In the genomic region with DNA sequence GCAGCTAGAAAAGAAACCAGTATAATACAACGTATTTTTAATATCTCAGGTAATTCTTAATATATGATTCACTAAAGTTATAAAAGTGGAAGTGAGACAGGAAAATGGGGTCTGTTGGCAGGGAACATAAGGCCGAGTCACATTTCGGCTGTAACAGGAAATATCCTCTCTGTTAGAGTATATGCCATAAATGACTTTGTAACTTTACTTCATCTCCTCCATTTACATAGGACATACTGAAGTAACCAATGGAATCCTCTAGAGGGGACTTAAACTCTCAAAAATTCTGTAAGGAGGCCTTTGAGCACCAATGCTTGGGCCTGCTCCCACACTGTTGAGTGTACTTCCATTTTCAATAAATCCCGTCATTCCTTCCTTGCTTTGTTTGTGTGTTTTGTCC, we compare ENCODE assay signal across 1 cellular context.
TF ChIP-seq lines count a peak whose summit lies in the region.

No MANE protein-coding gene starts in this region.

TF ChIP-seq in WTC11, 78 proteins besides CTCF, POLR2A, EP300 and RAD21 (continued from another document):
- TF ChIP-seq, protein P1, sequence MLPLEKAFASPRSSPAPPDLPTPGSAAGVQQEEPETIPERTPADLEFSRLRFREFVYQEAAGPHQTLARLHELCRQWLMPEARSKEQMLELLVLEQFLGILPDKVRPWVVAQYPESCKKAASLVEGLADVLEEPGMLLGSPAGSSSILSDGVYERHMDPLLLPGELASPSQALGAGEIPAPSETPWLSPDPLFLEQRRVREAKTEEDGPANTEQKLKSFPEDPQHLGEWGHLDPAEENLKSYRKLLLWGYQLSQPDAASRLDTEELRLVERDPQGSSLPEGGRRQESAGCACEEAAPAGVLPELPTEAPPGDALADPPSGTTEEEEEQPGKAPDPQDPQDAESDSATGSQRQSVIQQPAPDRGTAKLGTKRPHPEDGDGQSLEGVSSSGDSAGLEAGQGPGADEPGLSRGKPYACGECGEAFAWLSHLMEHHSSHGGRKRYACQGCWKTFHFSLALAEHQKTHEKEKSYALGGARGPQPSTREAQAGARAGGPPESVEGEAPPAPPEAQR (CRISPR knock-in tag; IDR thresholded peaks at IDR 0.05): no peak
- no peak for TF ChIP-seq TEAD1 (CRISPR knock-in tag; IDR thresholded peaks at IDR 0.05)
- TF ChIP-seq NR3C1 (CRISPR knock-in tag; conservative IDR thresholded peaks at IDR 0.05; ENCODE audit: low read depth): no peak
- TF ChIP-seq USF1 (CRISPR knock-in tag; IDR thresholded peaks at IDR 0.05): no peak
